20 cellular contexts compared by ENCODE assay signal in genomic region chr18:79816981-79817606, GRCh38. TPM values are rescaled to one million over a fixed set of nuclear protein-coding genes. Genes with fewer than 3 reads are reported as not detected.
A peak's percentile ranks its signal among the peaks of the same experiment; 100 is the strongest.
DNase-seq lines count a peak whose midpoint lies in the region; ATAC-seq, FAIRE-seq and TF ChIP-seq lines count a peak whose summit lies in the region.
"Had no signal": no experiment of that assay in that cellular context is flagged by ENCODE, and none has a peak within 500 bp of the region (broad histone marks: within the 10 kb centered on the region; RNA-seq: fewer than 3 reads in every experiment).

No MANE protein-coding gene starts in this region.

- peak overlapping the region; percentile 19 for H4K91ac ChIP-seq in mesenchymal stem cell (ENCODE audit: low read length)

- peaks cover 2 to 6% (median 3%) of the 10 kb centered on the region in 3 donors for H3K27me3 Mint-ChIP-seq in immature natural killer cell (ENCODE audit: low read depth in 3 of 3)

- TF ChIP-seq CTCF in K562 (IDR thresholded peaks at IDR 0.05 in 2 of 3, conservative IDR thresholded peaks at IDR 0.05 in 1 of 3; ENCODE audit: insufficient read depth in 2 of 3, low read depth in 1 of 3, low read length in 3 of 3), result no peak

- H2BK5ac ChIP-seq in mesenchymal stem cell (ENCODE audit: low read depth, low read length, poor library complexity, severe bottlenecking), result no peak overlapping the region

- TF ChIP-seq RAD21 in K562 (CRISPR knock-in tag; conservative IDR thresholded peaks at IDR 0.05 in 1 of 2, IDR thresholded peaks at IDR 0.05 in 1 of 2), result no peak

- H3K23ac ChIP-seq in mesenchymal stem cell (ENCODE audit: low read length in 2 of 2), result no peak overlapping the region

- H3K4ac ChIP-seq in mesenchymal stem cell (ENCODE audit: low read depth in 1 of 2, low read length in 2 of 2), result no peak overlapping the region

- WGBS in K562 (ENCODE audit: insufficient coverage, low coverage, missing lambda C conversion rate), result 13% methylated on average over 15 of the region's 18 CpGs
- WGBS in mesenchymal stem cell, result 91% methylated on average over 18 of the region's 18 CpGs

- no peak overlapping the region for H3K27ac Mint-ChIP-seq in immature natural killer cell
- H3K27ac Mint-ChIP-seq: CD4-positive, alpha-beta memory T cell had no signal

- no peaks in the 10 kb centered on the region for H3K9me3 Mint-ChIP-seq in immature natural killer cell
- H3K9me3 Mint-ChIP-seq: CD4-positive, alpha-beta memory T cell had no signal

- no peak for TF ChIP-seq EP300 in K562 (IDR thresholded peaks at IDR 0.05; ENCODE audit: low read length)

- H3K36me3 Mint-ChIP-seq in immature natural killer cell, result no peaks in the 10 kb centered on the region
- H3K36me3 Mint-ChIP-seq: CD4-positive, alpha-beta memory T cell had no signal

- peaks cover 8 to 52% of the 10 kb centered on the region in 2 experiments; a peak in 3 of 5 replicates for H3K27me3 ChIP-seq in K562 (ENCODE audit: control insufficient read depth in 2 of 2, insufficient read depth in 2 of 2, low read length in 2 of 2)
- H3K27me3 ChIP-seq in mesenchymal stem cell (ENCODE audit: control insufficient read depth in 1 of 2, insufficient read depth in 1 of 2, low read length in 2 of 2), result peaks cover 0 to 45% of the 10 kb centered on the region in 2 experiments

- no peak overlapping the region for H2BK12ac ChIP-seq in mesenchymal stem cell (ENCODE audit: low read length in 2 of 2)

- H3K4me3 ChIP-seq in K562 (no peak overlapping the region), mesenchymal stem cell (ENCODE audit: insufficient read depth in 1 of 2, low read depth in 1 of 2, low read length in 2 of 2) (no peak overlapping the region)

- H3K79me2 ChIP-seq in K562 (ENCODE audit: control insufficient read depth, insufficient read depth, low read length), result no peaks in the 10 kb centered on the region

- no peaks in the 10 kb centered on the region for H3K4me1 Mint-ChIP-seq in immature natural killer cell

- H3K9me3 ChIP-seq in K562 (replicated peaks; ENCODE audit: control insufficient read depth, insufficient read depth, low read depth, low read length) (no peaks in the 10 kb centered on the region; the same call in 1 of the 2 replicates), mesenchymal stem cell (ENCODE audit: control insufficient read depth, low read length) (no peaks in the 10 kb centered on the region)

- no peak overlapping the region for H2BK15ac ChIP-seq in mesenchymal stem cell (ENCODE audit: low read depth, poor library complexity, severe bottlenecking)

- H4K20me1 ChIP-seq in K562 (replicated peaks; ENCODE audit: control insufficient read depth, insufficient read depth, low read length), result no peaks in the 10 kb centered on the region

- peak; percentile 84 for FAIRE-seq in GM12891 (lab: Jason Lieb, UNC)
- FAIRE-seq in K562 (lab: Jason Lieb, UNC), result no peak
- FAIRE-seq in urothelium cell line (lab: Jason Lieb, UNC), result peak; percentile 98

- no peak overlapping the region for H3K4me3 Mint-ChIP-seq in immature natural killer cell
- H3K4me3 Mint-ChIP-seq: CD4-positive, alpha-beta memory T cell had no signal

- no peak overlapping the region for H3K18ac ChIP-seq in mesenchymal stem cell (ENCODE audit: low read depth in 1 of 2, low read length in 2 of 2)

- no peaks in the 10 kb centered on the region for H3K36me3 ChIP-seq in K562 (ENCODE audit: control insufficient read depth, insufficient read depth, low read length)
- no peaks in the 10 kb centered on the region for H3K36me3 ChIP-seq in mesenchymal stem cell (ENCODE audit: control insufficient read depth in 1 of 2, insufficient read depth in 2 of 2, low read depth in 1 of 2, low read length in 2 of 2)

- H3K9ac ChIP-seq in K562 (ENCODE audit: insufficient read depth in 1 of 2, low read depth in 2 of 2, low read length in 2 of 2), result no peak overlapping the region
- H3K9ac ChIP-seq in mesenchymal stem cell (ENCODE audit: low read length), result no peak overlapping the region

- POLR2A ChIA-PET in K562 (lab: Yijun Ruan, JAX), result no interaction called here

- TF ChIP-seq POLR2A in GM12891 (IDR thresholded peaks at IDR 0.05; ENCODE audit: low read depth, low read length) (no peak), K562 (conservative IDR thresholded peaks at IDR 0.05) (no peak)

- intact Hi-C loops in K562 (cut with micrococcal nuclease), result no loop called here

- no peak overlapping the region for H3K14ac ChIP-seq in mesenchymal stem cell (ENCODE audit: low read length in 2 of 2)

- H2AFZ ChIP-seq in K562 (ENCODE audit: low read depth, low read length) (no peak overlapping the region), mesenchymal stem cell (ENCODE audit: low read depth, low read length) (no peak overlapping the region)

- no peak overlapping the region for H2BK120ac ChIP-seq in mesenchymal stem cell (ENCODE audit: low read depth, low read length)

- no peak overlapping the region for H3K27ac ChIP-seq in K562 (ENCODE audit: extremely low read depth, low read depth, low read length)
- no peak overlapping the region for H3K27ac ChIP-seq in mesenchymal stem cell (ENCODE audit: low read length, poor library complexity, severe bottlenecking)
- H3K27ac ChIP-seq: HL-60 had no signal

- DNase-seq in GM12891 (ENCODE audit: insufficient read length, low spot score), result no peak
- DNase-seq in K562 (ENCODE audit: extremely low read depth in 1 of 4, low spot score in 3 of 4), result no peak
- DNase-seq in mesenchymal stem cell, result no peak
- DNase-seq in urothelium cell line (ENCODE audit: low spot score), result no peak
- DNase-seq in NCI-H1417 treated with DMSO at 0.1 percent for 48 hours (lab: John Stamatoyannopoulos, UW), result no peak
- no peak for DNase-seq in immature natural killer cell
- DNase-seq: Calu3; CD4-positive, alpha-beta memory T cell; DMS79 treated with DMSO at 0.1 percent for 48 hours; KG1; NCI-H1048; NCI-H1694; NCI-H2107; NCI-H226; NCI-H524 treated with DMSO at 0.1 percent for 48 hours had no signal

- H4K8ac ChIP-seq in mesenchymal stem cell (ENCODE audit: low read length), result no peak overlapping the region

- H3K4me1 ChIP-seq in K562 (replicated peaks in 1 of 2; ENCODE audit: control insufficient read depth in 2 of 2, insufficient read depth in 2 of 2, low read length in 2 of 2) (no peaks in the 10 kb centered on the region; a peak in 1 of 5 replicates), mesenchymal stem cell (ENCODE audit: control insufficient read depth, insufficient read depth, low read depth, low read length) (no peaks in the 10 kb centered on the region)

- no TSS peak for BruUV-seq in K562 (replicated peaks; lab: Mats Ljungman, UMichigan)

- H3K4me2 ChIP-seq in K562 (ENCODE audit: insufficient read depth, low read length) (no peak overlapping the region), mesenchymal stem cell (ENCODE audit: low read length, poor library complexity, severe bottlenecking) (no peak overlapping the region)

- no peak for ATAC-seq in K562
- ATAC-seq in HG02852 (IDR thresholded peaks at IDR 0.05; ENCODE audit: unreplicated experiment), result no peak
- ATAC-seq: HCT116, Panc1, Right ventricle myocardium inferior had no signal

- H3K9me1 ChIP-seq in K562 (ENCODE audit: control insufficient read depth, insufficient read depth, low read length), result no peaks in the 10 kb centered on the region

- CTCF ChIA-PET in K562 (lab: Yijun Ruan, JAX; ENCODE audit: low intra/inter-chr PET ratio), result no interaction called here

- no peaks in the 10 kb centered on the region for H3K79me1 ChIP-seq in mesenchymal stem cell (replicated peaks; ENCODE audit: low read length, poor library complexity, severe bottlenecking)

- no peak overlapping the region for H2AK5ac ChIP-seq in mesenchymal stem cell (ENCODE audit: low read length, severe bottlenecking)

- in situ Hi-C loops in K562 (cut with MboI), result no loop called here

TF ChIP-seq in GM12891, 5 proteins besides CTCF, POLR2A, EP300 and RAD21:
- TF ChIP-seq SPI1 (IDR thresholded peaks at IDR 0.05; ENCODE audit: low read depth, low read length), result no peak
- TF ChIP-seq POLR2AphosphoS5 (IDR thresholded peaks at IDR 0.05; ENCODE audit: low read depth, low read length), result no peak
- TF ChIP-seq POU2F2 (IDR thresholded peaks at IDR 0.05; ENCODE audit: low read depth, low read length), result no peak
- TF ChIP-seq PAX5 (IDR thresholded peaks at IDR 0.05; ENCODE audit: insufficient read depth, low read length, severe bottlenecking), result no peak
- no peak for TF ChIP-seq TAF1 (IDR thresholded peaks at IDR 0.05; ENCODE audit: low read depth, low read length)

TF ChIP-seq in K562, 482 proteins besides CTCF, POLR2A, EP300 and RAD21 (continues in another document):
- TF ChIP-seq, protein P1, sequence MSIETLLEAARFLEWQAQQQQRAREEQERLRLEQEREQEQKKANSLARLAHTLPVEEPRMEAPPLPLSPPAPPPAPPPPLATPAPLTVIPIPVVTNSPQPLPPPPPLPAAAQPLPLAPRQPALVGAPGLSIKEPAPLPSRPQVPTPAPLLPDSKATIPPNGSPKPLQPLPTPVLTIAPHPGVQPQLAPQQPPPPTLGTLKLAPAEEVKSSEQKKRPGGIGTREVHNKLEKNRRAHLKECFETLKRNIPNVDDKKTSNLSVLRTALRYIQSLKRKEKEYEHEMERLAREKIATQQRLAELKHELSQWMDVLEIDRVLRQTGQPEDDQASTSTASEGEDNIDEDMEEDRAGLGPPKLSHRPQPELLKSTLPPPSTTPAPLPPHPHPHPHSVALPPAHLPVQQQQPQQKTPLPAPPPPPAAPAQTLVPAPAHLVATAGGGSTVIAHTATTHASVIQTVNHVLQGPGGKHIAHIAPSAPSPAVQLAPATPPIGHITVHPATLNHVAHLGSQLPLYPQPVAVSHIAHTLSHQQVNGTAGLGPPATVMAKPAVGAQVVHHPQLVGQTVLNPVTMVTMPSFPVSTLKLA (conservative IDR thresholded peaks at IDR 0.05), result peak in 1 of 2 experiments; percentile 35; a peak in 1 of 4 replicates

RNA-seq across cellular contexts. Expression of gene KCNG2, which starts 19.4 kb away (rescaled TPM):
- 0.17 TPM for polyA plus RNA-seq in GM12891 (2012; ENCODE audit: low read depth, missing spikeins)
- total RNA-seq in K562 (2011; cell fraction: chromatin; rRNA removed; ENCODE audit: low replicate concordance), result not detected in 2 replicates
- not detected in 2 replicates for total RNA-seq in K562 (2011; cell fraction: nucleolus; rRNA removed)
- total RNA-seq in K562 (2011; cell fraction: nucleoplasm; rRNA removed), result not detected in 2 replicates
- total RNA-seq in K562 (2014; rRNA removed) (not detected in 2 replicates), K562 (2014; rRNA removed; fragmentation: Illumina TruSeq; extraction: Trizol) (not detected in 2 replicates), K562 (2015; rRNA removed; fragmentation: Illumina TruSeq; extraction: Trizol) (not detected in 2 replicates), K562 (2021) (not detected in 2 replicates)
- polyA plus RNA-seq in K562 (2011; rRNA removed) (not detected in 2 replicates), K562 (2014; fragmentation: Illumina TruSeq; extraction: Trizol) (not detected in 2 replicates), K562 (2014; fragmentation: Nextera tagmentation; extraction: Ambion mirVana) (not detected), K562 (2014; rRNA removed) (not detected in 2 replicates), immature natural killer cell (not detected)
- polyA plus RNA-seq in K562 (2011; cell fraction: cytosol; rRNA removed), result not detected in 2 replicates
- not detected in 2 replicates for polyA plus RNA-seq in K562 (2011; cell fraction: nucleus; rRNA removed)
- not detected in 2 replicates for polyA plus RNA-seq in K562 (2012)
- not detected in 2 replicates for polyA minus RNA-seq in K562 (2011; rRNA and poly(A)+ RNA removed)
- polyA minus RNA-seq in K562 (2011; cell fraction: cytosol; rRNA and poly(A)+ RNA removed), result not detected in 2 replicates
- polyA minus RNA-seq in K562 (2011; cell fraction: nucleus; rRNA and poly(A)+ RNA removed), result not detected in 2 replicates
- polyA plus RNA-seq in mesenchymal stem cell (2013, experiment 1 of 2), result 0.30 TPM
- 0.34 TPM for polyA plus RNA-seq in mesenchymal stem cell (2013, experiment 2 of 2)
- total RNA-seq: Calu3; CD4-positive, alpha-beta memory T cell; Right ventricle myocardium inferior had no signal
- polyA plus RNA-seq: CD4-positive, alpha-beta memory T cell had no signal
